In genomic region chr16:31192856-31193642, GRCh38 we compare ENCODE assay signal across 22 cellular contexts. TPM values are rescaled to one million over a fixed set of nuclear protein-coding genes. Genes with fewer than 3 reads are reported as not detected.
DNase-seq lines count a peak whose midpoint lies in the region; ATAC-seq, FAIRE-seq and TF ChIP-seq lines count a peak whose summit lies in the region.
"Had no signal": no experiment of that assay in that cellular context is flagged by ENCODE, and none has a peak within 500 bp of the region (broad histone marks: within the 10 kb centered on the region; RNA-seq: fewer than 3 reads in every experiment).

No MANE protein-coding gene starts in this region.

- 88 to 90% methylated on average over 16 of the region's 16 CpGs for WGBS in lower leg skin, 2 donors

- no peak for TF ChIP-seq POLR2A in lower leg skin (IDR thresholded peaks at IDR 0.05)

- no peak for ATAC-seq in GM21360 (IDR thresholded peaks at IDR 0.05; ENCODE audit: unreplicated experiment)
- ATAC-seq: heart right ventricle, psoas muscle had no signal

- no peak for FAIRE-seq in RCC 7860 (lab: Jason Lieb, UNC)
- FAIRE-seq: astrocyte, endometrium, TTC549 had no signal

- H3K4me3 Mint-ChIP-seq in activated CD4-positive, alpha-beta T cell treated with anti-CD3 and anti-CD28 coated beads, Interleukin-2, amount 10 ng/mL, durations not matched to agents 24 days and 14 days: no peak overlapping the region
- H3K4me3 Mint-ChIP-seq in HFFc6 (no peak overlapping the region), neural crest cell (peak overlapping the region; percentile 62)
- no peak overlapping the region for H3K4me3 Mint-ChIP-seq in activated naive CD8-positive, alpha-beta T cell treated with anti-CD3 and anti-CD28 coated beads for 36 hours
- H3K4me3 Mint-ChIP-seq: nephron had no signal

- H3K9me3 Mint-ChIP-seq in activated CD4-positive, alpha-beta T cell treated with anti-CD3 and anti-CD28 coated beads, Interleukin-2, amount 10 ng/mL, durations not matched to agents 24 days and 14 days: no peaks in the 10 kb centered on the region
- no peaks in the 10 kb centered on the region for H3K9me3 Mint-ChIP-seq in HFFc6
- no peaks in the 10 kb centered on the region for H3K9me3 Mint-ChIP-seq in activated naive CD8-positive, alpha-beta T cell treated with anti-CD3 and anti-CD28 coated beads for 36 hours
- H3K9me3 Mint-ChIP-seq in neural crest cell: no peaks in the 10 kb centered on the region
- H3K9me3 Mint-ChIP-seq: nephron had no signal

- DNase-seq in activated CD4-positive, alpha-beta T cell treated with anti-CD3 and anti-CD28 coated beads, Interleukin-2, amount 10 ng/mL, durations not matched to agents 24 days and 14 days: no peak
- no peak for DNase-seq in activated CD4-positive, alpha-beta T cell treated with anti-CD3 and anti-CD28 coated beads, Interleukin-2, amount 50 U/mL, for 1 hour
- DNase-seq in HFFc6: no peak
- DNase-seq in activated naive CD8-positive, alpha-beta T cell treated with anti-CD3 and anti-CD28 coated beads for 36 hours: no peak
- no peak for DNase-seq in neural crest cell (ENCODE audit: low read depth, low spot score)
- no peak for DNase-seq in RCC 7860 (ENCODE audit: low spot score)
- DNase-seq in lower leg skin (ENCODE audit: low spot score in 2 of 2): no peak
- DNase-seq: 8988T; activated CD4-positive, alpha-beta T cell treated with anti-CD3 and anti-CD28 coated beads, Interleukin-2, amount 50 U/mL, for 48 hours; heart right ventricle; NCI-H1930; psoas muscle; thyroid gland had no signal

- no peak overlapping the region for H3K4me3 ChIP-seq in lower leg skin (ENCODE audit: low read depth, poor library complexity, severe bottlenecking)
- H3K4me3 ChIP-seq: heart right ventricle, lung, psoas muscle, smooth muscle cell, thyroid gland had no signal

- TF ChIP-seq CTCF in HFFc6 (IDR thresholded peaks at IDR 0.05) (no peak), neural crest cell (conservative IDR thresholded peaks at IDR 0.05) (no peak), lower leg skin (IDR thresholded peaks at IDR 0.05) (no peak)

- H3K4me1 Mint-ChIP-seq in activated CD4-positive, alpha-beta T cell treated with anti-CD3 and anti-CD28 coated beads, Interleukin-2, amount 10 ng/mL, durations not matched to agents 24 days and 14 days: peaks cover 54% of the 10 kb centered on the region
- H3K4me1 Mint-ChIP-seq in HFFc6 (ENCODE audit: low read depth): peaks cover 14% of the 10 kb centered on the region
- peaks cover 63% of the 10 kb centered on the region for H3K4me1 Mint-ChIP-seq in activated naive CD8-positive, alpha-beta T cell treated with anti-CD3 and anti-CD28 coated beads for 36 hours
- H3K4me1 Mint-ChIP-seq in neural crest cell: peaks cover 17% of the 10 kb centered on the region
- H3K4me1 Mint-ChIP-seq: nephron had no signal

- no peaks in the 10 kb centered on the region for H3K27me3 Mint-ChIP-seq in activated CD4-positive, alpha-beta T cell treated with anti-CD3 and anti-CD28 coated beads, Interleukin-2, amount 10 ng/mL, durations not matched to agents 24 days and 14 days
- H3K27me3 Mint-ChIP-seq in HFFc6 (ENCODE audit: insufficient read depth) (peaks cover 20% of the 10 kb centered on the region), neural crest cell (ENCODE audit: low read depth) (peaks cover 28% of the 10 kb centered on the region)
- no peaks in the 10 kb centered on the region for H3K27me3 Mint-ChIP-seq in activated naive CD8-positive, alpha-beta T cell treated with anti-CD3 and anti-CD28 coated beads for 36 hours

- H3K27ac Mint-ChIP-seq in activated CD4-positive, alpha-beta T cell treated with anti-CD3 and anti-CD28 coated beads, Interleukin-2, amount 10 ng/mL, durations not matched to agents 24 days and 14 days: peak overlapping the region; percentile 49
- H3K27ac Mint-ChIP-seq in HFFc6 (peak overlapping the region; percentile 60; the same call in 1 of the 2 replicates), neural crest cell (ENCODE audit: unreplicated experiment) (no peak overlapping the region)
- H3K27ac Mint-ChIP-seq in activated naive CD8-positive, alpha-beta T cell treated with anti-CD3 and anti-CD28 coated beads for 36 hours: peak overlapping the region; percentile 36
- H3K27ac Mint-ChIP-seq: nephron had no signal

- intact Hi-C loops in activated CD4-positive, alpha-beta T cell treated with anti-CD3 and anti-CD28 coated beads, Interleukin-2, amount 10 ng/mL, durations not matched to agents 24 days and 14 days (cut with micrococcal nuclease): no loop called here
- intact Hi-C loops in lower leg skin (cut with DNase I; ENCODE audit: low total_unique reads): no loop called here

- peaks cover 77% of the 10 kb centered on the region for H3K36me3 Mint-ChIP-seq in activated CD4-positive, alpha-beta T cell treated with anti-CD3 and anti-CD28 coated beads, Interleukin-2, amount 10 ng/mL, durations not matched to agents 24 days and 14 days (ENCODE audit: low read depth)
- H3K36me3 Mint-ChIP-seq in HFFc6 (ENCODE audit: low read depth) (peaks cover 68% of the 10 kb centered on the region), neural crest cell (ENCODE audit: low read depth) (peaks cover 59% of the 10 kb centered on the region)
- H3K36me3 Mint-ChIP-seq in activated naive CD8-positive, alpha-beta T cell treated with anti-CD3 and anti-CD28 coated beads for 36 hours: peaks cover 74% of the 10 kb centered on the region

RNA-seq across cellular contexts. Expression of gene PYCARD, which starts 9.5 kb away (rescaled TPM):
- total RNA-seq in activated CD4-positive, alpha-beta T cell treated with anti-CD3 and anti-CD28 coated beads, Interleukin-2, amount 10 ng/mL, durations not matched to agents 24 days and 14 days: 15.6 and 17.1 TPM in 2 replicates
- 10 to 100 TPM; 13.0 to 23.1 (median 22.5) TPM for total RNA-seq in HFFc6 (2021; fragmentation: NEBNext Ultra II Directional; extraction: Animal tissue kit (Norgen Biotek cat#: 25700))
- 1 to 10 TPM; 5.0 to 5.2 TPM for total RNA-seq in activated naive CD8-positive, alpha-beta T cell treated with anti-CD3 and anti-CD28 coated beads for 36 hours
- 1.7 and 3.3 TPM in 2 replicates for total RNA-seq in neural crest cell
- 100 to 1,000 TPM in 3 of 4 donors, 10 to 100 TPM in 1; 87.5 to 140 (median 122) TPM for total RNA-seq in lower leg skin
- total RNA-seq: NCI-H460 had no signal

RNA-seq across cellular contexts. Expression of gene FUS, which starts 13.1 kb away (rescaled TPM):
- 936 and 955 TPM in 2 replicates for total RNA-seq in activated CD4-positive, alpha-beta T cell treated with anti-CD3 and anti-CD28 coated beads, Interleukin-2, amount 10 ng/mL, durations not matched to agents 24 days and 14 days
- total RNA-seq in HFFc6 (2021; fragmentation: NEBNext Ultra II Directional; extraction: Animal tissue kit (Norgen Biotek cat#: 25700)): 100 to 1,000 TPM; 275 to 504 (median 422) TPM
- 100 to 1,000 TPM; 817 to 858 TPM for total RNA-seq in activated naive CD8-positive, alpha-beta T cell treated with anti-CD3 and anti-CD28 coated beads for 36 hours
- total RNA-seq in neural crest cell (970 and 984 TPM in 2 replicates), lower leg skin (10 to 100 TPM; 31.9 to 55.8 (median 34.9) TPM)

RNA-seq across cellular contexts. Expression of gene TRIM72, which starts 20.9 kb away (rescaled TPM):
- 0.05 and 0.09 TPM in 2 replicates for total RNA-seq in activated CD4-positive, alpha-beta T cell treated with anti-CD3 and anti-CD28 coated beads, Interleukin-2, amount 10 ng/mL, durations not matched to agents 24 days and 14 days
- under 1 TPM in 1 of 6 experiments, not detected in 5; 0.05 TPM for total RNA-seq in HFFc6 (2021; fragmentation: NEBNext Ultra II Directional; extraction: Animal tissue kit (Norgen Biotek cat#: 25700))
- total RNA-seq in activated naive CD8-positive, alpha-beta T cell treated with anti-CD3 and anti-CD28 coated beads for 36 hours: not detected
- 0.05 TPM in 1 of 2 replicates, not detected in the other for total RNA-seq in neural crest cell
- total RNA-seq in lower leg skin: under 1 TPM in 1 of 4 donors, not detected in 3; 0.19 TPM
- total RNA-seq: astrocyte, MCF 10A had no signal

RNA-seq across cellular contexts. Expression of gene PYDC1, which starts 23.9 kb away (rescaled TPM):
- not detected in 2 replicates for total RNA-seq in activated CD4-positive, alpha-beta T cell treated with anti-CD3 and anti-CD28 coated beads, Interleukin-2, amount 10 ng/mL, durations not matched to agents 24 days and 14 days
- not detected for total RNA-seq in HFFc6 (2021; fragmentation: NEBNext Ultra II Directional; extraction: Animal tissue kit (Norgen Biotek cat#: 25700))
- not detected for total RNA-seq in activated naive CD8-positive, alpha-beta T cell treated with anti-CD3 and anti-CD28 coated beads for 36 hours
- total RNA-seq in neural crest cell: not detected in 2 replicates
- 10 to 100 TPM in 3 of 4 donors, 1 to 10 TPM in 1; 4.8 to 17.5 (median 12.9) TPM for total RNA-seq in lower leg skin
- total RNA-seq: astrocyte, heart right ventricle, lung, MCF 10A, NCI-H460, psoas muscle, smooth muscle cell, thyroid gland had no signal

RNA-seq across cellular contexts. Expression of gene PRSS36, which starts 43.2 kb away (rescaled TPM):
- total RNA-seq in activated CD4-positive, alpha-beta T cell treated with anti-CD3 and anti-CD28 coated beads, Interleukin-2, amount 10 ng/mL, durations not matched to agents 24 days and 14 days: 0.33 and 0.59 TPM in 2 replicates
- total RNA-seq in HFFc6 (2021; fragmentation: NEBNext Ultra II Directional; extraction: Animal tissue kit (Norgen Biotek cat#: 25700)): under 1 TPM in 4 of 6 experiments, not detected in 2; 0.38 to 0.60 (median 0.47) TPM
- under 1 TPM in 1 of 2 experiments, not detected in 1; 0.74 TPM for total RNA-seq in activated naive CD8-positive, alpha-beta T cell treated with anti-CD3 and anti-CD28 coated beads for 36 hours
- total RNA-seq in neural crest cell: 0.68 and 1.1 TPM in 2 replicates
- total RNA-seq in lower leg skin: 10 to 100 TPM in 1 of 4 donors, 1 to 10 TPM in 3; 2.3 to 10.5 (median 3.3) TPM
- total RNA-seq: NCI-H460 had no signal

Comparison
In these comparisons a context has a peak if more than half of its experiments do, and no peak if none do; other contexts are left out.
1. RNA of gene FUS, which starts 13.1 kb away (total RNA-seq): 970 to 984 TPM in neural crest cell, 936 to 955 TPM in activated CD4-positive, alpha-beta T cell treated with anti-CD3 and anti-CD28 coated beads, Interleukin-2, amount 10 ng/mL, durations not matched to agents 24 days and 14 days, 817 to 858 TPM in activated naive CD8-positive, alpha-beta T cell treated with anti-CD3 and anti-CD28 coated beads for 36 hours and 275 to 504 TPM in HFFc6; 31.9 to 55.8 TPM in lower leg skin; every median in the first group is over 4 times any median in the second.